In the genomic region with DNA sequence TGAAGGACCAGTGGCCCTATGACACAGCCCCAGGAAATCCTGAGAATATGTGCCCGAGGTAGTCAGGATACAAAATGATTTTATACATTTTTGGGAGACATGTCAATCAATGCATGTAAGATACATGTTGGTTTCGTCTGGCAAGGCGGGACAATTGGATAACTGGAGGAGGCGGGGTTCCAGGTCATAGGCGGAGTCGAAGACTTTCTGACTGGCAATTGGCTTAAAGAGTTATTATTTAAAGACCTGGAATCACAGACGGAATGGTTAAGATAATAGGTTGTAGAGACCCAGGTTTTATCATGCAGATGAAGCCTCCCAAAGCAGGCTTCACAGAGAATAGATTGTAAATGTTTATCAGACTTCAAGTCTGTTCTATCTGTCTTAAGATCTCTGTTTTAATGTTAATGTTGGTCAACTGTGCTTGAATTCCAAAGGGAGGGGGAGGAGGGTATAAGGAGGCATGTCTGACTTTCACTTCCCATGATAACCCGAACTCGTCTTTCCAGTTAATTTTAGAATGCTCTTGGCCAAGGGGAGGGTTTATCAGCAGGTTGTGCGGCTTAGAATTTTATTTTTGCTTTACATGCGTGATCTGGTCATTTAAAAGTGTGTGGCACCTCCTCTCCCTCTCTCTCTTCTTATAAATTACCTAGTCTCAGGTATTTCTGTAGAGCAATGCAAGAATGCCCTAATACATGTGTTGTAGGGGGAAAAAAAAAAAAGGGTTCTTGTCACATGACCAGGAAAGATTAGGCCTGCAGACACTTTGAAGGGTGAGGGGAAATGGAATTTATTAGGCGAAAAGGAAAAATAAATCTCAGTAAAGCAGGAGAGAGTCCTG, we compare ENCODE assay signal across 19 cellular contexts.
DNase-seq lines count a peak whose midpoint lies in the region; ATAC-seq, FAIRE-seq and TF ChIP-seq lines count a peak whose summit lies in the region.
"Had no signal": no experiment of that assay in that cellular context is flagged by ENCODE, and none has a peak within 500 bp of the region (broad histone marks: within the 10 kb centered on the region; RNA-seq: fewer than 3 reads in every experiment).

No MANE protein-coding gene starts in this region.

- no peak for FAIRE-seq in bronchial epithelial cell (lab: Jason Lieb, UNC)
- FAIRE-seq: GM12878 had no signal

- H3K27me3 ChIP-seq in bronchial epithelial cell (ENCODE audit: control insufficient read depth, insufficient read depth, low read length) (peaks cover 2% of the 10 kb centered on the region), lower lobe of right lung (ENCODE audit: low read depth) (peaks cover 9% of the 10 kb centered on the region), psoas muscle (ENCODE audit: insufficient read depth in 3 of 3, low read length in 2 of 3) (peaks cover 0 to 11% (median 3%) of the 10 kb centered on the region in 3 donors)

- H3K27ac ChIP-seq in C4-2B (peak overlapping the region; percentile 40; the same call in 1 of the 2 replicates), lower lobe of right lung (no peak overlapping the region), psoas muscle (no peak overlapping the region)

- H3K9me3 ChIP-seq in lower lobe of right lung (no peaks in the 10 kb centered on the region), psoas muscle (no peaks in the 10 kb centered on the region)

- intact Hi-C loops in lower lobe of right lung (cut with DNase I): no loop called here
- intact Hi-C loops in psoas muscle (cut with DNase I): no loop called here

- H3K4me3 ChIP-seq in bronchial epithelial cell (ENCODE audit: low read depth, low read length) (no peak overlapping the region), lower lobe of right lung (no peak overlapping the region), psoas muscle (no peak overlapping the region)
- H3K4me3 ChIP-seq: GM12878, lung had no signal

- H3K36me3 ChIP-seq in bronchial epithelial cell (ENCODE audit: control insufficient read depth, insufficient read depth, low read length) (no peaks in the 10 kb centered on the region), lower lobe of right lung (no peaks in the 10 kb centered on the region), psoas muscle (ENCODE audit: insufficient read depth in 1 of 2, low read depth in 1 of 2) (no peaks in the 10 kb centered on the region)

- no peak for TF ChIP-seq CTCF in C4-2B (conservative IDR thresholded peaks at IDR 0.05)
- no peak for TF ChIP-seq CTCF in bronchial epithelial cell (IDR thresholded peaks at IDR 0.05; ENCODE audit: insufficient read depth, low read length, severe bottlenecking)
- no peak for TF ChIP-seq CTCF in lower lobe of right lung (IDR thresholded peaks at IDR 0.05)
- TF ChIP-seq CTCF in psoas muscle (IDR thresholded peaks at IDR 0.05): no peak

- TF ChIP-seq EP300 in Ishikawa (IDR thresholded peaks at IDR 0.05; ENCODE audit: borderline replicate concordance): no peak

- peak; percentile 50 to 77 for ATAC-seq in lower lobe of right lung
- ATAC-seq in GM21390 (IDR thresholded peaks at IDR 0.05; ENCODE audit: unreplicated experiment): no peak
- ATAC-seq in psoas muscle: no peak
- ATAC-seq in GM19035 (IDR thresholded peaks at IDR 0.05; ENCODE audit: unreplicated experiment): no peak
- ATAC-seq: GM12878, Right ventricle myocardium inferior had no signal

- peak; percentile 56 for DNase-seq in bronchial epithelial cell (ENCODE audit: low read depth)
- no peak for DNase-seq in lower lobe of right lung
- no peak for DNase-seq in NCI-H748 (lab: John Stamatoyannopoulos, UW; ENCODE audit: unreplicated experiment)
- no peak for DNase-seq in psoas muscle
- DNase-seq: activated naive CD4-positive, alpha-beta T cell treated with anti-CD3 and anti-CD28 coated beads, Interleukin-2, amount 50 U/mL, for 16 hours; dermis blood vessel endothelial cell; DMS79; GOT3; NCI-H1092 treated with DMSO at 0.1 percent for 48 hours; NCI-H2227 treated with DMSO at 0.1 percent for 48 hours; posterior cingulate gyrus; stimulated activated CD4-positive, alpha-beta T cell treated with anti-CD3 and anti-CD28 coated beads, Interleukin-1b, Interleukin-23, amount 100 ng/mL, for 48 hours had no signal

- H3K4me1 ChIP-seq in lower lobe of right lung (peaks cover 2% of the 10 kb centered on the region), psoas muscle (no peaks in the 10 kb centered on the region)

- TF ChIP-seq RAD21 in Ishikawa (IDR thresholded peaks at IDR 0.05; ENCODE audit: low read depth): no peak

- 63 to 66% (median 63%) methylated on average over 12 of the region's 12 CpGs for WGBS in psoas muscle, 3 donors

TF ChIP-seq in Ishikawa, 13 proteins besides CTCF, POLR2A, EP300 and RAD21:
- TF ChIP-seq TEAD4 (IDR thresholded peaks at IDR 0.05): 0 out of 2 replicates have a peak, but pooled peaks have one; percentile 27
- TF ChIP-seq EGR1 (IDR thresholded peaks at IDR 0.05): no peak
- no peak for TF ChIP-seq YY1 (IDR thresholded peaks at IDR 0.05; ENCODE audit: low read depth)
- no peak for TF ChIP-seq CEBPB (IDR thresholded peaks at IDR 0.05)
- TF ChIP-seq TCF12 (IDR thresholded peaks at IDR 0.05; ENCODE audit: low read depth): no peak

Comparison
In these comparisons a context has a peak if more than half of its experiments do, and no peak if none do; other contexts are left out.
1. ATAC-seq: peak in lower lobe of right lung (2 of 2); none in GM21390 (single experiment), psoas muscle (0 of 4) and GM19035 (single experiment).